33 cellular contexts compared by ENCODE assay signal in genomic region chr10:20936388-20936787, GRCh38. TPM values are rescaled to one million over a fixed set of nuclear protein-coding genes. Genes with fewer than 3 reads are reported as not detected.
"Had no signal": no experiment of that assay in that cellular context is flagged by ENCODE, and none has a peak within 500 bp of the region (broad histone marks: within the 10 kb centered on the region; RNA-seq: fewer than 3 reads in every experiment).

No MANE protein-coding gene starts in this region.

- H3K4me1 Mint-ChIP-seq: activated CD4-positive, alpha-beta T cell treated with anti-CD3 and anti-CD28 coated beads, Interleukin-2, amount 10 ng/mL, durations not matched to agents 24 days and 14 days; activated naive CD8-positive, alpha-beta T cell treated with anti-CD3 and anti-CD28 coated beads for 36 hours; activated T-helper 17 cell treated with anti-CD3 and anti-CD28 coated beads, Interleukin-2, amount 50 U/mL, for 72 hours; central memory CD8-positive, alpha-beta T cell had no signal

- H3K4me3 ChIP-seq: cardiac muscle cell, Peyer's patch, SJSA1 had no signal

- H3K4me1 ChIP-seq: Peyer's patch, SJSA1 had no signal

- H3K27ac Mint-ChIP-seq: activated CD4-positive, alpha-beta T cell treated with anti-CD3 and anti-CD28 coated beads, Interleukin-2, amount 10 ng/mL, durations not matched to agents 24 days and 14 days; activated CD8-positive, alpha-beta T cell treated with anti-CD3 and anti-CD28 coated beads for 36 hours; activated naive CD8-positive, alpha-beta T cell treated with anti-CD3 and anti-CD28 coated beads for 36 hours; activated T-cell treated with anti-CD3 and anti-CD28 coated beads, Interleukin-2, amount 50 U/mL, for 72 hours; activated T-helper 17 cell treated with anti-CD3 and anti-CD28 coated beads, Interleukin-2, amount 50 U/mL, for 72 hours had no signal

- H3K9me3 ChIP-seq: Peyer's patch, SJSA1 had no signal

- H3K36me3 ChIP-seq: cardiac muscle cell, Peyer's patch, SJSA1 had no signal

- H3K27me3 Mint-ChIP-seq: activated CD4-positive, alpha-beta T cell treated with anti-CD3 and anti-CD28 coated beads, Interleukin-2, amount 10 ng/mL, durations not matched to agents 24 days and 14 days; activated CD8-positive, alpha-beta T cell treated with anti-CD3 and anti-CD28 coated beads for 36 hours; activated naive CD8-positive, alpha-beta T cell treated with anti-CD3 and anti-CD28 coated beads for 36 hours; activated T-helper 17 cell treated with anti-CD3 and anti-CD28 coated beads, Interleukin-2, amount 50 U/mL, for 72 hours; central memory CD8-positive, alpha-beta T cell had no signal

- H3K27ac ChIP-seq: cardiac muscle cell, Peyer's patch, SJSA1 had no signal

- H3K4me3 Mint-ChIP-seq: activated CD4-positive, alpha-beta T cell treated with anti-CD3 and anti-CD28 coated beads, Interleukin-2, amount 10 ng/mL, durations not matched to agents 24 days and 14 days; activated CD8-positive, alpha-beta T cell treated with anti-CD3 and anti-CD28 coated beads for 36 hours; activated naive CD8-positive, alpha-beta T cell treated with anti-CD3 and anti-CD28 coated beads for 36 hours; activated T-cell treated with anti-CD3 and anti-CD28 coated beads, Interleukin-2, amount 50 U/mL, for 72 hours; activated T-helper 17 cell treated with anti-CD3 and anti-CD28 coated beads, Interleukin-2, amount 50 U/mL, for 72 hours; central memory CD8-positive, alpha-beta T cell had no signal

- ATAC-seq: activated CD8-positive, alpha-beta T cell treated with anti-CD3 and anti-CD28 coated beads for 36 hours; activated T-cell treated with anti-CD3 and anti-CD28 coated beads, Interleukin-2, amount 50 U/mL, for 72 hours; activated T-helper 17 cell treated with anti-CD3 and anti-CD28 coated beads, Interleukin-2, amount 50 U/mL, for 72 hours had no signal

- H3K36me3 Mint-ChIP-seq: activated naive CD8-positive, alpha-beta T cell treated with anti-CD3 and anti-CD28 coated beads for 36 hours had no signal

- DNase-seq: activated CD4-positive, alpha-beta T cell treated with anti-CD3 and anti-CD28 coated beads, Interleukin-2, amount 10 ng/mL, durations not matched to agents 24 days and 14 days; activated CD4-positive, alpha-beta T cell treated with anti-CD3 and anti-CD28 coated beads, Interleukin-2, amount 50 U/mL, for 4 hours; activated CD8-positive, alpha-beta T cell treated with anti-CD3 and anti-CD28 coated beads for 36 hours; activated effector memory CD4-positive, alpha-beta T cell treated with anti-CD3 and anti-CD28 coated beads, Interleukin-2, amount 50 U/mL, for 16 hours; activated naive CD4-positive, alpha-beta T cell; activated naive CD4-positive, alpha-beta T cell treated with anti-CD3 and anti-CD28 coated beads, Interleukin-2, amount 50 U/mL, for 16 hours; activated naive CD8-positive, alpha-beta T cell treated with anti-CD3 and anti-CD28 coated beads for 36 hours; activated T-cell treated with anti-CD3 and anti-CD28 coated beads, Interleukin-2, amount 50 U/mL, for 1 hour; activated T-cell treated with anti-CD3 and anti-CD28 coated beads, Interleukin-2, amount 50 U/mL, for 72 hours; amniotic stem cell; aorta; Kasumi-1; KG1; MM.1S; NCI-H1092 treated with DMSO at 0.1 percent for 48 hours; NCI-H1436; NCI-H187; NCI-H2029 treated with DMSO at 0.1 percent for 48 hours; NCI-H2107; NCI-H2171; NCI-H510A; NCI-H526; NCI-H774; Peyer's patch; RPMI8226; SHP77 treated with DMSO at 0.1 percent for 48 hours; T1000 had no signal

- H3K27me3 ChIP-seq: cardiac muscle cell, Peyer's patch, SJSA1 had no signal

RNA-seq across cellular contexts. Expression of gene NEBL, which starts 39.3 kb away (rescaled TPM):
- total RNA-seq: activated T-helper 17 cell treated with anti-CD3 and anti-CD28 coated beads, Interleukin-2, amount 50 U/mL, for 72 hours; T-helper 1 cell treated with Interleukin-12 subunit alpha and Interleukin-12 subunit beta and Interleukin-4 antibody, amounts not matched to agents 30 ng/mL and 1 ng/mL, for 36 hours; T-helper 2 cell treated with Interferon-gamma antibody and Interleukin-4, amounts not matched to agents 100 ng/mL and 5 ng/mL, for 36 hours had no signal
